13 cellular contexts compared by ENCODE assay signal in genomic region chr11:95081412-95081811, GRCh38. TPM values are rescaled to one million over a fixed set of nuclear protein-coding genes. Genes with fewer than 3 reads are reported as not detected.
DNase-seq lines count a peak whose midpoint lies in the region; TF ChIP-seq lines count a peak whose summit lies in the region.
"Had no signal": no experiment of that assay in that cellular context is flagged by ENCODE, and none has a peak within 500 bp of the region (broad histone marks: within the 10 kb centered on the region; RNA-seq: fewer than 3 reads in every experiment).

No MANE protein-coding gene starts in this region.

- no peak overlapping the region for H3K9ac ChIP-seq in mammary epithelial cell (ENCODE audit: insufficient read depth, low read length)

- no peaks in the 10 kb centered on the region for H4K20me1 ChIP-seq in mammary epithelial cell (ENCODE audit: insufficient read depth, low read length)

- no peak overlapping the region for H3K27ac ChIP-seq in mammary epithelial cell (ENCODE audit: insufficient read depth, low read depth, low read length)

- POLR2A ChIA-PET in activated CD4-positive, alpha-beta memory T cell treated with anti-CD3 and anti-CD28 coated beads, Interleukin-2, amount 10 ng/mL, durations not matched to agents 7 days and 5 days (lab: Charles Lee) = interaction anchor here (0.8 to 3.9 kb wide), 5 partner anchors 8 to 56 kb away, joined by 3 to 25 read pairs (median 6); partner anchors contain the start of genes ENDOD1 and SRSF8

- peaks cover 22% of the 10 kb centered on the region for H3K4me1 Mint-ChIP-seq in activated CD4-positive, alpha-beta memory T cell treated with anti-CD3 and anti-CD28 coated beads, Interleukin-2, amount 10 ng/mL, durations not matched to agents 7 days and 5 days

- dilution Hi-C loops in mammary epithelial cell (cut with HindIII; ENCODE audit: low sequenced_read_pairs) = no loop called here

- H3K4me3 ChIP-seq in mammary epithelial cell (replicated peaks in 1 of 3; ENCODE audit: insufficient read depth in 1 of 3, low read depth in 2 of 3, low read length in 3 of 3) = no peak overlapping the region

- in situ Hi-C loops in mammary epithelial cell (cut with MboI; ENCODE audit: low sequenced_read_pairs in 2 of 2) = no loop called here

- H3K27me3 ChIP-seq in mammary epithelial cell (ENCODE audit: insufficient read depth, low read length) = no peaks in the 10 kb centered on the region

- H2AFZ ChIP-seq in mammary epithelial cell (ENCODE audit: low read depth, low read length) = peak overlapping the region; percentile 42

- no peaks in the 10 kb centered on the region for H3K36me3 ChIP-seq in mammary epithelial cell (ENCODE audit: insufficient read depth, low read length)

- no peaks in the 10 kb centered on the region for H3K9me3 ChIP-seq in mammary epithelial cell (replicated peaks; ENCODE audit: insufficient read depth, low read length)

- no peaks in the 10 kb centered on the region for H3K36me3 Mint-ChIP-seq in activated CD4-positive, alpha-beta memory T cell treated with anti-CD3 and anti-CD28 coated beads, Interleukin-2, amount 10 ng/mL, durations not matched to agents 7 days and 5 days (ENCODE audit: low read depth)

- H3K4me1 ChIP-seq in mammary epithelial cell (ENCODE audit: insufficient read depth, low read length) = peaks cover 18% of the 10 kb centered on the region

- TF ChIP-seq CTCF in mammary epithelial cell (conservative IDR thresholded peaks at IDR 0.05 in 1 of 2, IDR thresholded peaks at IDR 0.05 in 1 of 2; ENCODE audit: extremely low read depth in 1 of 2, insufficient read depth in 1 of 2, low read depth in 1 of 2, low read length in 2 of 2) = no peak

- no peaks in the 10 kb centered on the region for H3K27me3 Mint-ChIP-seq in activated CD4-positive, alpha-beta memory T cell treated with anti-CD3 and anti-CD28 coated beads, Interleukin-2, amount 10 ng/mL, durations not matched to agents 7 days and 5 days

- CTCF ChIA-PET in mammary epithelial cell (lab: Charles Lee; ENCODE audit: low non-redundant PET) = no interaction called here
- CTCF ChIA-PET in activated CD4-positive, alpha-beta memory T cell treated with anti-CD3 and anti-CD28 coated beads, Interleukin-2, amount 10 ng/mL, durations not matched to agents 7 days and 5 days (lab: Charles Lee) = interaction anchor here (0.9 to 2.9 kb wide), 4 partner anchors 9 to 14 kb away, joined by 4 to 10 read pairs (median 6); partner anchors contain the start of gene SRSF8

- no peaks in the 10 kb centered on the region for H3K9me3 Mint-ChIP-seq in activated CD4-positive, alpha-beta memory T cell treated with anti-CD3 and anti-CD28 coated beads, Interleukin-2, amount 10 ng/mL, durations not matched to agents 7 days and 5 days
- H3K9me3 Mint-ChIP-seq: T-helper 2 cell treated with Interferon-gamma antibody and Interleukin-4, amounts not matched to agents 5 μg/mL and 100 μg/mL, for 36 hours had no signal

- DNase-seq in C1 segment of cervical spinal cord (lab: John Stamatoyannopoulos, UW) (peak in 12 of 14 donors; percentile 15 to 86 (median 63)), mammary epithelial cell (no peak), hypothalamus (lab: John Stamatoyannopoulos, UW) (peak in 40 of 51 donors; percentile 21 to 86 (median 60)), posterior cingulate gyrus (peak in 8 of 10 donors; percentile 37 to 92 (median 59)), NCI-H2107 treated with DMSO at 0.1 percent for 48 hours (lab: John Stamatoyannopoulos, UW; ENCODE audit: unreplicated experiment) (no peak), NCI-H82 treated with DMSO at 0.1 percent for 48 hours (lab: John Stamatoyannopoulos, UW; ENCODE audit: unreplicated experiment) (no peak), NCI-H1417 (lab: John Stamatoyannopoulos, UW) (no peak)
- no peak for DNase-seq in activated CD4-positive, alpha-beta memory T cell treated with anti-CD3 and anti-CD28 coated beads, Interleukin-2, amount 10 ng/mL, durations not matched to agents 7 days and 5 days
- DNase-seq: DMS79; NCI-H1436 treated with DMSO at 0.1 percent for 48 hours; stimulated activated CD4-positive, alpha-beta T cell treated with anti-CD3 and anti-CD28 coated beads, Interleukin-15, amount 100 ng/mL, for 24 hours had no signal

- H3K4me2 ChIP-seq in mammary epithelial cell (ENCODE audit: insufficient read depth, low read depth, low read length) = no peak overlapping the region

- no peaks in the 10 kb centered on the region for H3K79me2 ChIP-seq in mammary epithelial cell (ENCODE audit: insufficient read depth, low read length)

- BruUV-seq in mammary epithelial cell (replicated peaks; lab: Mats Ljungman, UMichigan) = no TSS peak

- intact Hi-C loops in mammary epithelial cell (cut with micrococcal nuclease) = no loop called here
- intact Hi-C loops in posterior cingulate gyrus (cut with DNase I) = no loop called here

- 41% methylated on average over 3 of the region's 4 CpGs for WGBS in mammary epithelial cell (ENCODE audit: low coverage, missing lambda C conversion rate)

- H3K27ac Mint-ChIP-seq in activated CD4-positive, alpha-beta memory T cell treated with anti-CD3 and anti-CD28 coated beads, Interleukin-2, amount 10 ng/mL, durations not matched to agents 7 days and 5 days = no peak overlapping the region
- H3K27ac Mint-ChIP-seq: T-helper 2 cell treated with Interferon-gamma antibody and Interleukin-4, amounts not matched to agents 5 μg/mL and 100 μg/mL, for 36 hours had no signal

- H3K4me3 Mint-ChIP-seq in activated CD4-positive, alpha-beta memory T cell treated with anti-CD3 and anti-CD28 coated beads, Interleukin-2, amount 10 ng/mL, durations not matched to agents 7 days and 5 days = no peak overlapping the region
- H3K4me3 Mint-ChIP-seq: T-helper 2 cell treated with Interferon-gamma antibody and Interleukin-4, amounts not matched to agents 5 μg/mL and 100 μg/mL, for 36 hours had no signal

RNA-seq across cellular contexts. Expression of gene ENDOD1, which starts 8.2 kb away (rescaled TPM):
- total RNA-seq in mammary epithelial cell = 100 to 1,000 TPM in 1 of 2 donors, 10 to 100 TPM in 1; 47.9 to 206 TPM
- polyA plus RNA-seq in mammary epithelial cell = 37.2 TPM
- polyA minus RNA-seq in mammary epithelial cell = 66.9 TPM
- 10 to 100 TPM; 20.6 to 22.2 TPM for total RNA-seq in activated CD4-positive, alpha-beta memory T cell treated with anti-CD3 and anti-CD28 coated beads, Interleukin-2, amount 10 ng/mL, durations not matched to agents 7 days and 5 days

RNA-seq across cellular contexts. Expression of gene SRSF8, which starts 14.7 kb away (rescaled TPM):
- total RNA-seq in mammary epithelial cell = 10 to 100 TPM; 47.2 to 48.5 TPM
- polyA plus RNA-seq in mammary epithelial cell = 29.3 TPM
- polyA minus RNA-seq in mammary epithelial cell = 2.9 TPM
- 10 to 100 TPM; 33.0 to 34.7 TPM for total RNA-seq in activated CD4-positive, alpha-beta memory T cell treated with anti-CD3 and anti-CD28 coated beads, Interleukin-2, amount 10 ng/mL, durations not matched to agents 7 days and 5 days

RNA-seq across cellular contexts. Expression of gene KDM4F, which starts 32.2 kb away (rescaled TPM):
- not detected for total RNA-seq in mammary epithelial cell
- not detected for polyA plus RNA-seq in mammary epithelial cell
- not detected for polyA minus RNA-seq in mammary epithelial cell
- not detected for total RNA-seq in activated CD4-positive, alpha-beta memory T cell treated with anti-CD3 and anti-CD28 coated beads, Interleukin-2, amount 10 ng/mL, durations not matched to agents 7 days and 5 days
- total RNA-seq: mononuclear cell had no signal

RNA-seq across cellular contexts. Expression of gene KDM4E, which starts 56.4 kb away (rescaled TPM):
- not detected for total RNA-seq in mammary epithelial cell
- not detected for polyA plus RNA-seq in mammary epithelial cell
- not detected for polyA minus RNA-seq in mammary epithelial cell
- not detected for total RNA-seq in activated CD4-positive, alpha-beta memory T cell treated with anti-CD3 and anti-CD28 coated beads, Interleukin-2, amount 10 ng/mL, durations not matched to agents 7 days and 5 days
- total RNA-seq: mononuclear cell had no signal

Comparison
In these comparisons a context has a peak if more than half of its experiments do, and no peak if none do; other contexts are left out.
1. DNase-seq: peak in C1 segment of cervical spinal cord (12 of 14), hypothalamus (40 of 51) and posterior cingulate gyrus (8 of 10); none in mammary epithelial cell (single experiment), NCI-H2107 treated with DMSO at 0.1 percent for 48 hours (single experiment), NCI-H82 treated with DMSO at 0.1 percent for 48 hours (single experiment), activated CD4-positive, alpha-beta memory T cell treated with anti-CD3 and anti-CD28 coated beads, Interleukin-2, amount 10 ng/mL, durations not matched to agents 7 days and 5 days (single experiment) and NCI-H1417 (0 of 3).